Comparison of ENCODE assay signal across 1 cellular context in genomic region chr13:50745542-50745941, GRCh38.
TF ChIP-seq lines count a peak whose summit lies in the region.

No MANE protein-coding gene starts in this region.

TF ChIP-seq in SK-N-SH treated with all-trans-retinoic acid at 6 μM for 48 hours, 23 proteins besides CTCF, POLR2A, EP300 and RAD21 (continued from another document):
- TF ChIP-seq PATZ1 (CRISPR knock-in tag; IDR thresholded peaks at IDR 0.05; ENCODE audit: borderline replicate concordance): no peak
